In the genomic region with DNA sequence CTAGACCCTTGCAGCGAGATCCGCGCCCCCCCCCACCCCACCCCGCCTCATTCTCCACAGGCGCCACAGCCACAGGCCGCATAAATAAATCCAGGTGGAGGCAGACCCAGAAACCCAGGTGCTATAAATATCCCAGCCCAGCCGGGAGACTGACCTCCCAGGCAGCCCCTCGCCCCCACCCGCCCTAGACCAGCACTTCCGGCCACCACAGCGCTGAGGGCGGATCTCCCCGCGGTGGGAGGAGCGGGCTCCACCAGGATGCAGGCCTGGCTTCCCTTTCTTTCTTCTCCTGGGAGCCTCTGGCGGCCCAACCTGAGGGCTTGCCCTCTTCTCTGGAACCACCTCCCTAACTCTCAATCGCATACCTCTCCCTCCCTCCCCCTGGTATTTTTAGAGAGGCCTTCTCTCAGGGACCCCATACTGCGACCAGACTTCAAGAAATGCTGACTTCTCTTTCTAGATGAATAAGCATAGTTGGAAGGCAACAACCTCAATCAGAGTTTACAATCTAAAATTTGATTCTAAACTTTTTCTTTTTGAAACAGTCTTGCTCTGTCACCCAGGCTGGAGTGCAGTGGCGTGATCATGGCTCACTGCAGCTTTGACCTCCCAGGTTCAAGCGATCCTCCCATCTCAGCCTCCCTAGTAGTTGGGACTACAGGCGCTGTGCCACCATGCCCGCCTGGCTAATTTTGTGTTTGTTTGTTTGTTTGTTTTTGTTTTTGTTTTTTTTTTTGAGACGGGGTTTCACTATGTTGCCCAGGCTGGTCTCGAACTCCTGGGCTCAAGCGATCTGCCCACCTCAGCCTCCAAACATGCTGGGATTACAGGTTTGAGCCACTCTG, we compare ENCODE assay signal across 1 cellular context.
TF ChIP-seq lines count a peak whose summit lies in the region.

No MANE protein-coding gene starts in this region.

TF ChIP-seq in GM23338, 12 proteins besides CTCF, POLR2A, EP300 and RAD21 (continued from another document):
- peak; percentile 55; the same call in 1 of the 2 replicates for TF ChIP-seq ETS1 (IDR thresholded peaks at IDR 0.05)
